ENCODE assay signal across 34 cellular contexts in genomic region chr2:199588054-199588453, GRCh38.
"Had no signal": no experiment of that assay in that cellular context is flagged by ENCODE, and none has a peak within 500 bp of the region (broad histone marks: within the 10 kb centered on the region; RNA-seq: fewer than 3 reads in every experiment).

No MANE protein-coding gene starts in this region.

- H3K27me3 ChIP-seq: ascending aorta, cardiac muscle cell had no signal

- H3K9me3 ChIP-seq: ascending aorta had no signal

- H3K4me3 ChIP-seq: ascending aorta, cardiac muscle cell had no signal

- ATAC-seq: activated CD4-positive, alpha-beta T cell treated with anti-CD3 and anti-CD28 coated beads for 36 hours; activated CD4-positive, CD25-positive, alpha-beta regulatory T cell treated with anti-CD3 and anti-CD28 coated beads, Interleukin-2, amount 50 U/mL, for 24 hours; activated CD8-positive, alpha-beta memory T cell treated with anti-CD3 and anti-CD28 coated beads, Interleukin-2, amount 10 ng/mL, durations not matched to agents 7 days and 5 days; activated CD8-positive, alpha-beta T cell treated with anti-CD3 and anti-CD28 coated beads, Interleukin-2, amount 10 ng/mL, durations not matched to agents 7 days and 5 days; activated naive CD8-positive, alpha-beta T cell treated with anti-CD3 and anti-CD28 coated beads, Interleukin-2, amount 50 U/mL, for 24 hours; T-cell; T-helper 17 cell had no signal

- H3K27me3 Mint-ChIP-seq: activated naive CD4-positive, alpha-beta T cell treated with anti-CD3 and anti-CD28 coated beads, Interleukin-2, amount 10 ng/mL, durations not matched to agents 7 days and 5 days; activated naive CD8-positive, alpha-beta T cell treated with anti-CD3 and anti-CD28 coated beads, Interleukin-2, amount 50 U/mL, for 24 hours; brain had no signal

- H3K27ac ChIP-seq: ascending aorta, cardiac muscle cell, VCaP had no signal

- H3K4me1 ChIP-seq: ascending aorta had no signal

- DNase-seq: activated CD4-positive, alpha-beta memory T cell treated with anti-CD3 and anti-CD28 coated beads, Interleukin-2, amount 10 ng/mL, durations not matched to agents 7 days and 5 days; activated CD4-positive, alpha-beta T cell treated with anti-CD3 and anti-CD28 coated beads for 1 hour; activated CD4-positive, alpha-beta T cell treated with anti-CD3 and anti-CD28 coated beads for 36 hours; activated CD4-positive, alpha-beta T cell treated with anti-CD3 and anti-CD28 coated beads for 48 hours; activated CD4-positive, alpha-beta T cell treated with anti-CD3 and anti-CD28 coated beads, Interleukin-2, amount 10 ng/mL, durations not matched to agents 7 days and 5 days; activated CD4-positive, alpha-beta T cell treated with anti-CD3 and anti-CD28 coated beads, Interleukin-2, amount 50 U/mL, for 48 hours; activated CD4-positive, CD25-positive, alpha-beta regulatory T cell; activated CD8-positive, alpha-beta memory T cell treated with anti-CD3 and anti-CD28 coated beads for 24 hours; activated CD8-positive, alpha-beta memory T cell treated with anti-CD3 and anti-CD28 coated beads, Interleukin-2, amount 10 ng/mL, durations not matched to agents 7 days and 5 days; activated CD8-positive, alpha-beta memory T cell treated with anti-CD3 and anti-CD28 coated beads, Interleukin-2, amount 50 U/mL, for 48 hours; activated CD8-positive, alpha-beta T cell treated with anti-CD3 and anti-CD28 coated beads, Interleukin-2, amount 10 ng/mL, durations not matched to agents 7 days and 5 days; activated effector memory CD4-positive, alpha-beta T cell treated with Interleukin-2 at 50 U/mL for 16 hours; activated gamma-delta T cell; activated naive CD4-positive, alpha-beta T cell treated with anti-CD3 and anti-CD28 coated beads, Interleukin-2, amount 10 ng/mL, durations not matched to agents 7 days and 5 days; activated naive CD4-positive, alpha-beta T cell treated with Interleukin-2 at 50 U/mL for 16 hours; activated naive CD8-positive, alpha-beta T cell treated with anti-CD3 and anti-CD28 coated beads, Interleukin-2, amount 10 ng/mL, durations not matched to agents 7 days and 5 days; activated naive CD8-positive, alpha-beta T cell treated with anti-CD3 and anti-CD28 coated beads, Interleukin-2, amount 50 U/mL, for 24 hours; activated T-cell treated with anti-CD3 and anti-CD28 coated beads, Interleukin-2, amount 50 U/mL, for 24 hours; activated T-cell treated with anti-CD3 and anti-CD28 coated beads, Interleukin-2, amount 50 U/mL, for 48 hours; amygdala; anterior cingulate cortex; caudate nucleus; cerebellar nuclear complex; T-cell; T-helper 17 cell had no signal

- H3K36me3 ChIP-seq: ascending aorta, cardiac muscle cell had no signal

- H3K27ac Mint-ChIP-seq: activated CD4-positive, alpha-beta memory T cell treated with anti-CD3 and anti-CD28 coated beads, Interleukin-2, amount 10 ng/mL, durations not matched to agents 7 days and 5 days; activated CD4-positive, alpha-beta T cell treated with anti-CD3 and anti-CD28 coated beads for 36 hours; activated CD4-positive, alpha-beta T cell treated with anti-CD3 and anti-CD28 coated beads, Interleukin-2, amount 10 ng/mL, durations not matched to agents 7 days and 5 days; activated CD8-positive, alpha-beta memory T cell treated with anti-CD3 and anti-CD28 coated beads, Interleukin-2, amount 10 ng/mL, durations not matched to agents 7 days and 5 days; activated CD8-positive, alpha-beta T cell treated with anti-CD3 and anti-CD28 coated beads, Interleukin-2, amount 10 ng/mL, durations not matched to agents 7 days and 5 days; activated naive CD4-positive, alpha-beta T cell treated with anti-CD3 and anti-CD28 coated beads, Interleukin-2, amount 10 ng/mL, durations not matched to agents 7 days and 5 days; activated naive CD4-positive, alpha-beta T cell treated with anti-CD3 and anti-CD28 coated beads, Interleukin-2, amount 50 U/mL, for 24 hours; activated naive CD8-positive, alpha-beta T cell; activated naive CD8-positive, alpha-beta T cell treated with anti-CD3 and anti-CD28 coated beads, Interleukin-2, amount 10 ng/mL, durations not matched to agents 7 days and 5 days; activated naive CD8-positive, alpha-beta T cell treated with anti-CD3 and anti-CD28 coated beads, Interleukin-2, amount 50 U/mL, for 24 hours; activated T-cell treated with anti-CD3 and anti-CD28 coated beads, Interleukin-2, amount 50 U/mL, for 24 hours; activated T-helper 2 cell treated with anti-CD3 and anti-CD28 coated beads, Interferon-gamma antibody, Interleukin-2, Interleukin-4, amounts not matched to agents 10 μg/mL and 5 μg/mL and 100 μg/mL, durations not matched to agents 14 hours and 24 hours and 36 hours; T-cell; T-helper 17 cell had no signal

- H3K4me3 Mint-ChIP-seq: activated CD4-positive, alpha-beta memory T cell treated with anti-CD3 and anti-CD28 coated beads, Interleukin-2, amount 10 ng/mL, durations not matched to agents 7 days and 5 days; activated CD4-positive, alpha-beta T cell treated with anti-CD3 and anti-CD28 coated beads for 36 hours; activated CD4-positive, alpha-beta T cell treated with anti-CD3 and anti-CD28 coated beads, Interleukin-2, amount 10 ng/mL, durations not matched to agents 7 days and 5 days; activated CD8-positive, alpha-beta memory T cell treated with anti-CD3 and anti-CD28 coated beads, Interleukin-2, amount 10 ng/mL, durations not matched to agents 7 days and 5 days; activated CD8-positive, alpha-beta T cell treated with anti-CD3 and anti-CD28 coated beads, Interleukin-2, amount 10 ng/mL, durations not matched to agents 7 days and 5 days; activated naive CD4-positive, alpha-beta T cell treated with anti-CD3 and anti-CD28 coated beads, Interleukin-2, amount 10 ng/mL, durations not matched to agents 7 days and 5 days; activated naive CD4-positive, alpha-beta T cell treated with anti-CD3 and anti-CD28 coated beads, Interleukin-2, amount 50 U/mL, for 24 hours; activated naive CD8-positive, alpha-beta T cell; activated naive CD8-positive, alpha-beta T cell treated with anti-CD3 and anti-CD28 coated beads, Interleukin-2, amount 10 ng/mL, durations not matched to agents 7 days and 5 days; activated naive CD8-positive, alpha-beta T cell treated with anti-CD3 and anti-CD28 coated beads, Interleukin-2, amount 50 U/mL, for 24 hours; activated T-cell treated with anti-CD3 and anti-CD28 coated beads, Interleukin-2, amount 50 U/mL, for 24 hours; central memory CD8-positive, alpha-beta T cell; T-cell; T-helper 17 cell had no signal

- H3K9me3 Mint-ChIP-seq: activated CD4-positive, alpha-beta memory T cell treated with anti-CD3 and anti-CD28 coated beads, Interleukin-2, amount 10 ng/mL, durations not matched to agents 7 days and 5 days; activated CD4-positive, alpha-beta T cell treated with anti-CD3 and anti-CD28 coated beads, Interleukin-2, amount 10 ng/mL, durations not matched to agents 7 days and 5 days; activated naive CD4-positive, alpha-beta T cell treated with anti-CD3 and anti-CD28 coated beads, Interleukin-2, amount 10 ng/mL, durations not matched to agents 7 days and 5 days; activated naive CD4-positive, alpha-beta T cell treated with anti-CD3 and anti-CD28 coated beads, Interleukin-2, amount 50 U/mL, for 24 hours; activated naive CD8-positive, alpha-beta T cell treated with anti-CD3 and anti-CD28 coated beads, Interleukin-2, amount 10 ng/mL, durations not matched to agents 7 days and 5 days; activated naive CD8-positive, alpha-beta T cell treated with anti-CD3 and anti-CD28 coated beads, Interleukin-2, amount 50 U/mL, for 24 hours; activated T-cell treated with anti-CD3 and anti-CD28 coated beads, Interleukin-2, amount 50 U/mL, for 24 hours; activated T-helper 2 cell treated with anti-CD3 and anti-CD28 coated beads, Interferon-gamma antibody, Interleukin-2, Interleukin-4, amounts not matched to agents 10 μg/mL and 5 μg/mL and 100 μg/mL, durations not matched to agents 14 hours and 24 hours and 36 hours; brain; central memory CD8-positive, alpha-beta T cell; T-cell had no signal

- H3K4me1 Mint-ChIP-seq: activated CD4-positive, alpha-beta memory T cell treated with anti-CD3 and anti-CD28 coated beads, Interleukin-2, amount 10 ng/mL, durations not matched to agents 7 days and 5 days; activated CD4-positive, alpha-beta T cell treated with anti-CD3 and anti-CD28 coated beads for 36 hours; activated CD4-positive, alpha-beta T cell treated with anti-CD3 and anti-CD28 coated beads, Interleukin-2, amount 10 ng/mL, durations not matched to agents 7 days and 5 days; activated CD8-positive, alpha-beta memory T cell treated with anti-CD3 and anti-CD28 coated beads, Interleukin-2, amount 10 ng/mL, durations not matched to agents 7 days and 5 days; activated naive CD4-positive, alpha-beta T cell treated with anti-CD3 and anti-CD28 coated beads, Interleukin-2, amount 10 ng/mL, durations not matched to agents 7 days and 5 days; activated naive CD4-positive, alpha-beta T cell treated with anti-CD3 and anti-CD28 coated beads, Interleukin-2, amount 50 U/mL, for 24 hours; activated naive CD8-positive, alpha-beta T cell treated with anti-CD3 and anti-CD28 coated beads, Interleukin-2, amount 10 ng/mL, durations not matched to agents 7 days and 5 days; activated naive CD8-positive, alpha-beta T cell treated with anti-CD3 and anti-CD28 coated beads, Interleukin-2, amount 50 U/mL, for 24 hours; central memory CD8-positive, alpha-beta T cell; T-cell; T-helper 17 cell had no signal

- H3K36me3 Mint-ChIP-seq: activated CD8-positive, alpha-beta memory T cell treated with anti-CD3 and anti-CD28 coated beads, Interleukin-2, amount 10 ng/mL, durations not matched to agents 7 days and 5 days; activated naive CD4-positive, alpha-beta T cell treated with anti-CD3 and anti-CD28 coated beads, Interleukin-2, amount 10 ng/mL, durations not matched to agents 7 days and 5 days; activated naive CD4-positive, alpha-beta T cell treated with anti-CD3 and anti-CD28 coated beads, Interleukin-2, amount 50 U/mL, for 24 hours; activated naive CD8-positive, alpha-beta T cell; activated naive CD8-positive, alpha-beta T cell treated with anti-CD3 and anti-CD28 coated beads, Interleukin-2, amount 10 ng/mL, durations not matched to agents 7 days and 5 days; brain; T-cell had no signal
